Comparison of ENCODE assay signal across 11 cellular contexts in the genomic region with DNA sequence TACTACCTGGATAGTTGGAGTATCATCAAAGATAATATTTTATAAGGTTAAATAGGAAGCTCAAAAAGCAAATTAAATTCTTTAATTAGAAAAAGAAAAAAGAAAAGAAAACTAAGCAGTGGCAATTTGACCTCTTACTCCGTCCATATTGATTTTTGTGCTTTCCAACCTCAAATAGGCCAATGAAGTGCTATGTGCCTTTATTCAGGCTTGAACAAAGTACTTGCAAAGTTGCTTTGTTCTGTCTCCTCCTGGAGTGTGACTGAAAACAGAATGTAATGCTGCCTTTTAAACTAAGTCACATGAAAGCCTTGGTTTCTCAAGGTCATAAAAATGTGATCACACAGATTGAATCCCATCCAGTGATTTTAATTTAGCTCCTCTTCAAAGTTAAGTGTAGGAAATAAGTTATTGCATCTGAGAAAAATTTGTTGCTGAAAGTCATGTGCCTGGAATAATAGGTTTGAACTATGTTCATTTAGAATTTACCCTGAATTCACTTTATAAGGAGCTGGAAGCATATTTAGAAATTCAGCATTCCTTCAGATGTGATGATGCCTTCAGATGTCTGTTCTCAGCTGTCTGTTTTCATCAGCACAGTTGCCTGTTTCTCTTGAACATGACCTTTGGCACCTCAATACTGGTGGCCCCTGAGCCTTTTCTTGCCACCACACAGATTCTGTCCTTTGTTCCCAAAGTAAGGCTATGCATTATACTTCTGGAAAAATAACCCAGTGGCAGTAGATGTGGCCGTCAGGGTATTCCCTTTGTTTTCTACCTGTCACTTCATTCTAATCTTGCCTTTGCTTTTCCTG.
"Had no signal": no experiment of that assay in that cellular context is flagged by ENCODE, and none has a peak within 500 bp of the region (broad histone marks: within the 10 kb centered on the region; RNA-seq: fewer than 3 reads in every experiment).

No MANE protein-coding gene starts in this region.

- H3K27me3 Mint-ChIP-seq: stimulated activated naive CD8-positive, alpha-beta T cell treated with anti-CD3 and anti-CD28 coated beads, Interleukin-15, Interleukin-2, amounts not matched to agents 100 ng/mL and 50 ng/mL, for 24 hours; T-helper 17 cell had no signal

- DNase-seq: activated gamma-delta T cell treated with Interleukin-2 at 50 U/mL for 16 hours; activated T-cell treated with anti-CD3 and anti-CD28 coated beads, Interleukin-2, amount 50 U/mL, for 4 hours; gastrocnemius medialis; hippocampal formation; stimulated activated CD4-positive, alpha-beta T cell treated with anti-CD3 and anti-CD28 coated beads, Interleukin-4, amount 100 ng/mL, for 24 hours; T-helper 17 cell had no signal

- H3K27ac Mint-ChIP-seq: stimulated activated naive CD8-positive, alpha-beta T cell treated with anti-CD3 and anti-CD28 coated beads, Interleukin-15, Interleukin-2, amounts not matched to agents 100 ng/mL and 50 ng/mL, for 24 hours had no signal

- FAIRE-seq: endothelial cell of umbilical vein, TTC549 had no signal

- H3K4me3 Mint-ChIP-seq: activated T-cell treated with anti-CD3 and anti-CD28 coated beads, Interleukin-2, amount 50 U/mL, for 4 hours; stimulated activated naive CD8-positive, alpha-beta T cell treated with anti-CD3 and anti-CD28 coated beads, Interleukin-15, Interleukin-2, amounts not matched to agents 100 ng/mL and 50 ng/mL, for 24 hours; T-helper 17 cell had no signal

- H3K27ac ChIP-seq: ascending aorta had no signal

- H3K9me3 ChIP-seq: ascending aorta had no signal

- H3K27me3 ChIP-seq: ascending aorta, gastrocnemius medialis had no signal

- H3K4me3 ChIP-seq: ascending aorta, gastrocnemius medialis, lung had no signal

- H3K36me3 ChIP-seq: ascending aorta, gastrocnemius medialis had no signal

- ATAC-seq: activated T-cell treated with anti-CD3 and anti-CD28 coated beads, Interleukin-2, amount 50 U/mL, for 4 hours; T-helper 17 cell had no signal

- H3K4me1 ChIP-seq: ascending aorta had no signal
